Comparison of ENCODE assay signal across 8 cellular contexts in genomic region chr6:30722025-30722279, GRCh38. TPM values are rescaled to one million over a fixed set of nuclear protein-coding genes. Genes with fewer than 3 reads are reported as not detected.
DNase-seq lines count a peak whose midpoint lies in the region; ATAC-seq, FAIRE-seq and TF ChIP-seq lines count a peak whose summit lies in the region.
"Not testable (repeated sequence)": the region's sequence is repeated elsewhere in the genome, so short reads cannot be mapped to it uniquely, and the experiment has no call there.

No MANE protein-coding gene starts in this region.

- H3K4me1 ChIP-seq in body of pancreas (peaks cover 50% of the 10 kb centered on the region), fibroblast of lung (ENCODE audit: control insufficient read depth, extremely low read depth, insufficient read depth, low read length) (peaks cover 15% of the 10 kb centered on the region), left lung (peaks cover 28 to 67% of the 10 kb centered on the region in 2 donors), pancreas (peaks cover 8 to 12% (median 8%) of the 10 kb centered on the region in 3 donors), thyroid gland (peaks cover 16 to 37% of the 10 kb centered on the region in 2 donors)

- peak overlapping the region; percentile 92 for H3K4me2 ChIP-seq in fibroblast of lung (ENCODE audit: extremely low read depth, insufficient read depth, low read length)

- H4K20me1 ChIP-seq in fibroblast of lung (ENCODE audit: control insufficient read depth, extremely low read depth, insufficient read depth, low read length): not testable (repeated sequence)

- peaks cover 44% of the 10 kb centered on the region for H3K4me1 Mint-ChIP-seq in activated CD4-positive, alpha-beta T cell treated with anti-CD3 and anti-CD28 coated beads, Interleukin-2, amount 10 ng/mL, durations not matched to agents 24 days and 14 days

- ATAC-seq in body of pancreas, left lung, pancreas: not testable (repeated sequence)

- H3K36me3 ChIP-seq in body of pancreas (replicated peaks in 1 of 2; ENCODE audit: insufficient read depth in 1 of 2, low read depth in 2 of 2) (peaks cover 9 to 20% of the 10 kb centered on the region in 2 donors), fibroblast of lung (ENCODE audit: control insufficient read depth, insufficient read depth, low read length) (peaks cover 14% of the 10 kb centered on the region), left lung (peaks cover 8 to 54% of the 10 kb centered on the region in 2 donors), pancreas (peaks cover 0 to 24% (median 11%) of the 10 kb centered on the region in 3 donors), thyroid gland (peaks cover 32 to 34% of the 10 kb centered on the region in 2 donors)

- H3K79me2 ChIP-seq in fibroblast of lung (ENCODE audit: control insufficient read depth, insufficient read depth, low read length): peaks cover 66% of the 10 kb centered on the region

- H3K27ac ChIP-seq in body of pancreas (peak overlapping the region; percentile 90 to 97 (median 90)), fibroblast of lung (ENCODE audit: insufficient read depth, low read length) (peak overlapping the region; percentile 92), left lung (peak overlapping the region; percentile 74 to 94), pancreas (peak overlapping the region; percentile 45 to 97 (median 71)), thyroid gland (peak overlapping the region; percentile 34 to 96 (median 85))

- H3K27me3 ChIP-seq in body of pancreas; fibroblast of lung (ENCODE audit: control insufficient read depth, insufficient read depth, low read length); left lung; pancreas; thyroid gland: not testable (repeated sequence)

- TF ChIP-seq POLR2A in NB4 (IDR thresholded peaks at IDR 0.05; ENCODE audit: extremely low read depth, insufficient read length); body of pancreas (IDR thresholded peaks at IDR 0.05); thyroid gland (IDR thresholded peaks at IDR 0.05): not testable (repeated sequence)

- H3K4me3 ChIP-seq in NB4 (ENCODE audit: low read depth, low read length) (peak overlapping the region; percentile 94), body of pancreas (peak overlapping the region; percentile 2 to 42), fibroblast of lung (replicated peaks in 1 of 4; ENCODE audit: control extremely low read depth in 1 of 4, insufficient read depth in 1 of 4, low read depth in 3 of 4, low read length in 4 of 4) (peak overlapping the region; percentile 73 to 97 (median 76)), left lung (peak overlapping the region; percentile 80), pancreas (peak overlapping the region; percentile 63 to 84 (median 84)), thyroid gland (replicated peaks in 1 of 3) (peak overlapping the region in 2 of 3 donors; percentile 8 to 87)

- peak overlapping the region; percentile 97 for H3K27ac Mint-ChIP-seq in activated CD4-positive, alpha-beta T cell treated with anti-CD3 and anti-CD28 coated beads, Interleukin-2, amount 10 ng/mL, durations not matched to agents 24 days and 14 days

- peak overlapping the region; percentile 96 for H3K9ac ChIP-seq in fibroblast of lung (ENCODE audit: insufficient read depth, low read length)

- H3K4me3 Mint-ChIP-seq in activated CD4-positive, alpha-beta T cell treated with anti-CD3 and anti-CD28 coated beads, Interleukin-2, amount 10 ng/mL, durations not matched to agents 24 days and 14 days: peak overlapping the region; percentile 95

- not testable (repeated sequence) for H3K9me3 Mint-ChIP-seq in activated CD4-positive, alpha-beta T cell treated with anti-CD3 and anti-CD28 coated beads, Interleukin-2, amount 10 ng/mL, durations not matched to agents 24 days and 14 days

- WGBS in body of pancreas, 2 donors: 18 to 52% methylated on average over 10 of the region's 10 CpGs
- 30 to 36% methylated on average over 10 of the region's 10 CpGs for WGBS in pancreas, 2 donors
- 24 to 25% methylated on average over 10 of the region's 10 CpGs for WGBS in thyroid gland, 2 donors

- H3K9me3 ChIP-seq in body of pancreas; fibroblast of lung (ENCODE audit: control insufficient read depth, insufficient read depth, low read depth, low read length); left lung; pancreas; thyroid gland: not testable (repeated sequence)

- TF ChIP-seq CTCF in NB4 (IDR thresholded peaks at IDR 0.05; ENCODE audit: low read depth, low read length); body of pancreas (IDR thresholded peaks at IDR 0.05); fibroblast of lung (conservative IDR thresholded peaks at IDR 0.05 in 1 of 2, IDR thresholded peaks at IDR 0.05 in 1 of 2; ENCODE audit: low read depth in 1 of 2, low read length in 2 of 2); left lung (IDR thresholded peaks at IDR 0.05); pancreas (IDR thresholded peaks at IDR 0.05); thyroid gland (IDR thresholded peaks at IDR 0.05): not testable (repeated sequence)

- DNase-seq in EH (ENCODE audit: low read depth) (peak; percentile 54), NB4 (ENCODE audit: low read depth) (peak; percentile 66), fibroblast of lung (ENCODE audit: low read depth in 2 of 2) (peak in 1 of 2 donors; percentile 56), pancreas (peak in 3 of 6 donors; percentile 25 to 51 (median 42)), thyroid gland (peak in 1 of 2 donors; percentile 19)
- DNase-seq in activated CD4-positive, alpha-beta T cell treated with anti-CD3 and anti-CD28 coated beads, Interleukin-2, amount 10 ng/mL, durations not matched to agents 24 days and 14 days: peak; percentile 75
- not testable (repeated sequence) for DNase-seq in body of pancreas, left lung

- intact Hi-C loops in activated CD4-positive, alpha-beta T cell treated with anti-CD3 and anti-CD28 coated beads, Interleukin-2, amount 10 ng/mL, durations not matched to agents 24 days and 14 days (cut with micrococcal nuclease): loop anchor here (1.0 to 10.0 kb wide), 3 partner anchors 9 to 363 kb away; no protein-coding TSS in a partner anchor
- intact Hi-C loops in body of pancreas (cut with DNase I): not testable (repeated sequence)
- intact Hi-C loops in left lung (cut with DNase I): loop anchor here in 1 of 2 donors (2.0 kb wide), 1 partner anchor 43 kb away; no protein-coding TSS in a partner anchor
- intact Hi-C loops in pancreas (cut with DNase I): loop anchor here in 2 of 3 donors (2.0 to 10.0 kb wide), 3 partner anchors 40 to 177 kb away; no protein-coding TSS in a partner anchor
- intact Hi-C loops in thyroid gland (cut with DNase I): loop anchor here (2.0 kb wide), 1 partner anchor 43 kb away; no protein-coding TSS in a partner anchor

- FAIRE-seq in pancreas (lab: Jason Lieb, UNC): not testable (repeated sequence)

- not testable (repeated sequence) for H3K27me3 Mint-ChIP-seq in activated CD4-positive, alpha-beta T cell treated with anti-CD3 and anti-CD28 coated beads, Interleukin-2, amount 10 ng/mL, durations not matched to agents 24 days and 14 days

- H3K36me3 Mint-ChIP-seq in activated CD4-positive, alpha-beta T cell treated with anti-CD3 and anti-CD28 coated beads, Interleukin-2, amount 10 ng/mL, durations not matched to agents 24 days and 14 days (ENCODE audit: low read depth): peaks cover 61% of the 10 kb centered on the region

- not testable (repeated sequence) for H2AFZ ChIP-seq in fibroblast of lung (ENCODE audit: low read length)

RNA-seq across cellular contexts. Expression of gene TUBB, which starts 1.8 kb away (rescaled TPM):
- 1,084 and 1,089 TPM in 2 replicates for total RNA-seq in activated CD4-positive, alpha-beta T cell treated with anti-CD3 and anti-CD28 coated beads, Interleukin-2, amount 10 ng/mL, durations not matched to agents 24 days and 14 days
- 10 to 100 TPM; 80.9 to 84.4 TPM for total RNA-seq in body of pancreas
- total RNA-seq in fibroblast of lung: 432 and 551 TPM in 2 replicates
- polyA plus RNA-seq in fibroblast of lung: 1,493 and 2,513 TPM in 2 replicates
- 1,291 and 2,040 TPM in 2 replicates for polyA plus RNA-seq in fibroblast of lung (2012)
- 2,570 and 3,657 TPM in 2 replicates for polyA minus RNA-seq in fibroblast of lung (ENCODE audit: low replicate concordance)
- 100 to 1,000 TPM; 409 to 602 TPM for total RNA-seq in left lung
- 100 to 1,000 TPM in 4 of 6 donors, 10 to 100 TPM in 2; 66.1 to 171 (median 116) TPM for total RNA-seq in pancreas
- polyA plus RNA-seq in pancreas: 100 to 1,000 TPM in 1 of 2 donors, 10 to 100 TPM in 1; 67.9 to 111 TPM
- 100 to 1,000 TPM; 162 to 441 (median 269) TPM for total RNA-seq in thyroid gland

RNA-seq across cellular contexts. Expression of gene MDC1, which starts 4.9 kb away (rescaled TPM):
- total RNA-seq in activated CD4-positive, alpha-beta T cell treated with anti-CD3 and anti-CD28 coated beads, Interleukin-2, amount 10 ng/mL, durations not matched to agents 24 days and 14 days: 93.9 and 97.2 TPM in 2 replicates
- total RNA-seq in body of pancreas (10 to 100 TPM; 11.4 to 18.1 TPM), fibroblast of lung (3.3 and 5.0 TPM in 2 replicates), left lung (10 to 100 TPM; 28.2 to 38.6 TPM), pancreas (10 to 100 TPM; 12.3 to 18.7 (median 13.5) TPM), thyroid gland (10 to 100 TPM; 15.3 to 27.2 (median 20.2) TPM)
- polyA plus RNA-seq in fibroblast of lung (3.3 and 7.4 TPM in 2 replicates), pancreas (10 to 100 TPM; 18.9 to 28.0 TPM)
- polyA plus RNA-seq in fibroblast of lung (2012): 8.7 and 14.3 TPM in 2 replicates
- 47.9 and 50.8 TPM in 2 replicates for polyA minus RNA-seq in fibroblast of lung (ENCODE audit: low replicate concordance)

RNA-seq across cellular contexts. Expression of gene FLOT1, which starts 20.5 kb away (rescaled TPM):
- total RNA-seq in activated CD4-positive, alpha-beta T cell treated with anti-CD3 and anti-CD28 coated beads, Interleukin-2, amount 10 ng/mL, durations not matched to agents 24 days and 14 days: 239 and 260 TPM in 2 replicates
- 10 to 100 TPM; 70.0 to 82.4 TPM for total RNA-seq in body of pancreas
- total RNA-seq in fibroblast of lung: 136 and 180 TPM in 2 replicates
- polyA plus RNA-seq in fibroblast of lung: 301 TPM in 2 replicates
- polyA plus RNA-seq in fibroblast of lung (2012): 219 and 223 TPM in 2 replicates
- polyA minus RNA-seq in fibroblast of lung (ENCODE audit: low replicate concordance): 145 and 206 TPM in 2 replicates
- total RNA-seq in left lung: 100 to 1,000 TPM; 148 to 206 TPM
- 10 to 100 TPM; 45.7 to 92.2 (median 51.3) TPM for total RNA-seq in pancreas
- polyA plus RNA-seq in pancreas: 100 to 1,000 TPM; 123 to 151 TPM
- 100 to 1,000 TPM; 134 to 160 (median 144) TPM for total RNA-seq in thyroid gland

RNA-seq across cellular contexts. Expression of gene IER3, which starts 22.4 kb away (rescaled TPM):
- 512 and 516 TPM in 2 replicates for total RNA-seq in activated CD4-positive, alpha-beta T cell treated with anti-CD3 and anti-CD28 coated beads, Interleukin-2, amount 10 ng/mL, durations not matched to agents 24 days and 14 days
- 10 to 100 TPM; 46.4 to 60.3 TPM for total RNA-seq in body of pancreas
- 42.9 and 43.3 TPM in 2 replicates for total RNA-seq in fibroblast of lung
- 34.2 and 102 TPM in 2 replicates for polyA plus RNA-seq in fibroblast of lung
- 44.9 and 125 TPM in 2 replicates for polyA plus RNA-seq in fibroblast of lung (2012)
- 8.1 and 14.4 TPM in 2 replicates for polyA minus RNA-seq in fibroblast of lung (ENCODE audit: low replicate concordance)
- 10 to 100 TPM; 36.1 to 77.0 TPM for total RNA-seq in left lung
- total RNA-seq in pancreas: 10 to 100 TPM; 23.0 to 87.5 (median 41.3) TPM
- polyA plus RNA-seq in pancreas: 100 to 1,000 TPM in 1 of 2 donors, 10 to 100 TPM in 1; 99.4 to 174 TPM
- 10 to 100 TPM in 2 of 4 donors, 1 to 10 TPM in 2; 9.3 to 19.1 (median 13.6) TPM for total RNA-seq in thyroid gland

RNA-seq across cellular contexts. Expression of gene NRM, which starts 31.2 kb away (rescaled TPM):
- 20.2 and 20.5 TPM in 2 replicates for total RNA-seq in activated CD4-positive, alpha-beta T cell treated with anti-CD3 and anti-CD28 coated beads, Interleukin-2, amount 10 ng/mL, durations not matched to agents 24 days and 14 days
- total RNA-seq in body of pancreas: 1 to 10 TPM; 2.6 to 5.2 TPM
- total RNA-seq in fibroblast of lung: 1.5 and 2.5 TPM in 2 replicates
- polyA plus RNA-seq in fibroblast of lung: 18.3 and 39.6 TPM in 2 replicates
- polyA plus RNA-seq in fibroblast of lung (2012): 21.5 and 46.7 TPM in 2 replicates
- 66.6 and 131 TPM in 2 replicates for polyA minus RNA-seq in fibroblast of lung (ENCODE audit: low replicate concordance)
- total RNA-seq in left lung: 10 to 100 TPM; 13.1 to 17.4 TPM
- 1 to 10 TPM; 3.3 to 7.9 (median 4.6) TPM for total RNA-seq in pancreas
- 10 to 100 TPM; 18.2 to 23.6 TPM for polyA plus RNA-seq in pancreas
- 1 to 10 TPM; 3.5 to 8.3 (median 5.7) TPM for total RNA-seq in thyroid gland

Comparison
In these comparisons a context has a peak if more than half of its experiments do, and no peak if none do; other contexts are left out.
1. H3K4me3 ChIP-seq: peak in every context shown above with its lines; median percentile 94 in NB4; 84 in pancreas; 80 in left lung; 76 in fibroblast of lung; 48 in thyroid gland; 22 in body of pancreas.